Comparison of ENCODE assay signal across 25 cellular contexts in the genomic region with DNA sequence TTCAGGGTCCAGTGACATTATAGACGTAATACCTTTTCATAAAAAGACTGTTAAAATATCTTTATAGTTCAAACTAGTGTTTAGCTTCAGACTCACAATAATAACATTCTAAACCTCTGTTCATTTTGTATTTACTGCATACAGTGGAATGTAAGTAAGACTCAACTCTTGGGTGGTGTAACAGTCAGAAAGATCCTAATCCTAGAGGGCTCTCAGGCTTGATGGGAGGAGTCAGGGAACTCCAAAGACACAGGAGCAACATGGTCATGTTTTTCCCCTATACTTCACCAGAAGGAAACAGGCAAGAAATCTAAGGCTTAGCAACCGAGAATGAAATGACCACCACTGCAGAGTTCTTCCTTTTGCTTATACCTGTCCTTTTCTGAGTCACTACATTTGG.
A peak's percentile ranks its signal among the peaks of the same experiment; 100 is the strongest.
DNase-seq lines count a peak whose midpoint lies in the region; ATAC-seq and TF ChIP-seq lines count a peak whose summit lies in the region.
"Had no signal": no experiment of that assay in that cellular context is flagged by ENCODE, and none has a peak within 500 bp of the region (broad histone marks: within the 10 kb centered on the region; RNA-seq: fewer than 3 reads in every experiment).

No MANE protein-coding gene starts in this region.

- no peak overlapping the region for H3K4me2 ChIP-seq in mesenchymal stem cell (ENCODE audit: low read length, poor library complexity, severe bottlenecking)

- no peak overlapping the region for H3K14ac ChIP-seq in mesenchymal stem cell (ENCODE audit: low read length in 2 of 2)

- no peak overlapping the region for H2BK15ac ChIP-seq in mesenchymal stem cell (ENCODE audit: low read depth, poor library complexity, severe bottlenecking)

- H3K36me3 ChIP-seq in mesenchymal stem cell (ENCODE audit: control insufficient read depth in 1 of 2, insufficient read depth in 2 of 2, low read depth in 1 of 2, low read length in 2 of 2), result peaks cover 0 to 29% of the 10 kb centered on the region in 2 experiments

- no peak overlapping the region for H2AK5ac ChIP-seq in mesenchymal stem cell (ENCODE audit: low read length, severe bottlenecking)

- WGBS in mesenchymal stem cell, result no CpG with 5 or more reads among the region's 2 CpGs

- H3K36me3 Mint-ChIP-seq in T-helper 17 cell (ENCODE audit: low read depth), result peaks cover 9% of the 10 kb centered on the region

- DNase-seq in AG10803 (ENCODE audit: low read depth) (peak; percentile 37), T-helper 17 cell (no peak), erythroblast (lab: John Stamatoyannopoulos, UW) (peak; percentile 67 to 84), mesenchymal stem cell (peak; percentile 34), left ventricle myocardium superior (no peak), HuH-7 (ENCODE audit: low spot score) (no peak), HK-2 (ENCODE audit: unreplicated experiment) (no peak)
- DNase-seq: BE2C; Caco-2; CD4-positive, CD25-positive, alpha-beta regulatory T cell; DMS153; GF-D8; Kasumi-1; MM.1S; NCI-H1092; NCI-H146; NCI-H2029 treated with DMSO at 0.1 percent for 48 hours; NCI-H2171; NCI-H446; NCI-H69; Right ventricle myocardium superior had no signal

- no peaks in the 10 kb centered on the region for H3K27me3 Mint-ChIP-seq in T-helper 17 cell
- H3K27me3 Mint-ChIP-seq: CD4-positive, CD25-positive, alpha-beta regulatory T cell; IgD-negative memory B cell had no signal

- intact Hi-C loops in left ventricle myocardium superior (cut with micrococcal nuclease), result no loop called here

- no peak overlapping the region for H3K23ac ChIP-seq in mesenchymal stem cell (ENCODE audit: low read length in 2 of 2)

- H3K27ac ChIP-seq in mesenchymal stem cell (ENCODE audit: low read length, poor library complexity, severe bottlenecking), result no peak overlapping the region
- H3K27ac ChIP-seq: HL-60, SK-N-MC had no signal

- no peak overlapping the region for H2BK120ac ChIP-seq in mesenchymal stem cell (ENCODE audit: low read depth, low read length)

- H2BK5ac ChIP-seq in mesenchymal stem cell (ENCODE audit: low read depth, low read length, poor library complexity, severe bottlenecking), result no peak overlapping the region

- ATAC-seq in T-helper 17 cell (no peak), HG02840 (IDR thresholded peaks at IDR 0.05; ENCODE audit: low FRiP score, unreplicated experiment) (no peak), left ventricle myocardium superior (no peak)

- no peak overlapping the region for H4K91ac ChIP-seq in mesenchymal stem cell (ENCODE audit: low read length)

- H3K9me3 ChIP-seq in T-helper 17 cell (ENCODE audit: control insufficient read depth, low read length, poor library complexity, severe bottlenecking) (no peaks in the 10 kb centered on the region), mesenchymal stem cell (ENCODE audit: control insufficient read depth, low read length) (no peaks in the 10 kb centered on the region)
- H3K9me3 ChIP-seq: BE2C, Caco-2 had no signal

- H3K27me3 ChIP-seq in mesenchymal stem cell (ENCODE audit: control insufficient read depth in 1 of 2, insufficient read depth in 1 of 2, low read length in 2 of 2), result no peaks in the 10 kb centered on the region
- H3K27me3 ChIP-seq: BE2C had no signal

- TF ChIP-seq CTCF in AG10803 (conservative IDR thresholded peaks at IDR 0.05; ENCODE audit: low read length), result no peak

- H4K8ac ChIP-seq in mesenchymal stem cell (ENCODE audit: low read length), result no peak overlapping the region

- peaks cover under 1% of the 10 kb centered on the region for H3K4me1 ChIP-seq in mesenchymal stem cell (ENCODE audit: control insufficient read depth, insufficient read depth, low read depth, low read length)
- H3K4me1 ChIP-seq: BE2C, Caco-2 had no signal

- H2AFZ ChIP-seq in mesenchymal stem cell (ENCODE audit: low read depth, low read length), result no peak overlapping the region

- no peak overlapping the region for H2BK12ac ChIP-seq in mesenchymal stem cell (ENCODE audit: low read length in 2 of 2)

- H3K4me1 Mint-ChIP-seq in T-helper 17 cell, result peaks cover 31% of the 10 kb centered on the region

- no peak overlapping the region for H3K9ac ChIP-seq in mesenchymal stem cell (ENCODE audit: low read length)

- H3K18ac ChIP-seq in mesenchymal stem cell (ENCODE audit: low read depth in 1 of 2, low read length in 2 of 2), result no peak overlapping the region

- H3K4me3 ChIP-seq in AG10803 (ENCODE audit: low read length) (no peak overlapping the region), mesenchymal stem cell (ENCODE audit: insufficient read depth in 1 of 2, low read depth in 1 of 2, low read length in 2 of 2) (no peak overlapping the region)
- H3K4me3 ChIP-seq: SK-N-MC had no signal

- H3K79me1 ChIP-seq in mesenchymal stem cell (replicated peaks; ENCODE audit: low read length, poor library complexity, severe bottlenecking), result peaks cover 12% of the 10 kb centered on the region

- TF ChIP-seq POLR2A in erythroblast (IDR thresholded peaks at IDR 0.05; ENCODE audit: low read length), result no peak

- no peak overlapping the region for H3K4me3 Mint-ChIP-seq in T-helper 17 cell
- H3K4me3 Mint-ChIP-seq: IgD-negative memory B cell had no signal

- no peak overlapping the region for H3K4ac ChIP-seq in mesenchymal stem cell (ENCODE audit: low read depth in 1 of 2, low read length in 2 of 2)

- peak overlapping the region; percentile 89 for H3K27ac Mint-ChIP-seq in T-helper 17 cell

Comparison
In these comparisons a context has a peak if more than half of its experiments do, and no peak if none do; other contexts are left out.
1. DNase-seq: peak in AG10803 (single experiment), erythroblast (2 of 2) and mesenchymal stem cell (single experiment); none in T-helper 17 cell (0 of 3), left ventricle myocardium superior (single experiment), HuH-7 (single experiment) and HK-2 (single experiment).